In the genomic region with DNA sequence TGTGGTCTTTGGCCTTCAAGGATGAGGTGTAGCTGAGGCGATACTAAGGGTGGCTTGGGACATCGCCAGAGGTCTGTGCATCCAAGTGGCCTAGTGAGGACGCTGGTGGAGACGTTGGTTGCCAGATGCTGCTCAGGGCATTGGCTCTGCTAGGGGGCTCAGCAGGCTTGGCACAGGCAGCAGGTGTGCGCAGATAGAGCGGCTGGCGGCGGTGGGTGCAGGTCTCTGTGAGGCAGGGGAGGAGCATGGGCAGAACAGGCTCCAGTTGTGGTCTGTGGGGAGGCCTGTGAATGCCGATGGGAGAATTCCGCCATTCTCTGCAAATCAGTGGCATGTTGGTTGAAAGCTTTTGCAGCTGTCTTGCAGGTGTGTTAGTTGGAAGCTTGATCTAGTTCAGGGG, we compare ENCODE assay signal across 13 cellular contexts. TPM values are rescaled to one million over a fixed set of nuclear protein-coding genes. Genes with fewer than 3 reads are reported as not detected.
DNase-seq lines count a peak whose midpoint lies in the region; ATAC-seq and TF ChIP-seq lines count a peak whose summit lies in the region.
"Had no signal": no experiment of that assay in that cellular context is flagged by ENCODE, and none has a peak within 500 bp of the region (broad histone marks: within the 10 kb centered on the region; RNA-seq: fewer than 3 reads in every experiment).

No MANE protein-coding gene starts in this region.

- H3K27me3 Mint-ChIP-seq in CD4-positive, alpha-beta memory T cell: no peaks in the 10 kb centered on the region
- no peaks in the 10 kb centered on the region for H3K27me3 Mint-ChIP-seq in natural killer cell treated with Interleukin-12 subunit alpha and Interleukin-12 subunit beta and Interleukin-15 and Interleukin-18, amount 100 ng/mL, for 72 hours

- H3K27ac Mint-ChIP-seq in CD4-positive, alpha-beta memory T cell: peak overlapping the region; percentile 48 to 89 (median 61)
- H3K27ac Mint-ChIP-seq in natural killer cell treated with Interleukin-12 subunit alpha and Interleukin-12 subunit beta and Interleukin-15 and Interleukin-18, amount 100 ng/mL, for 72 hours: peak overlapping the region; percentile 17 to 82

- POLR2A ChIA-PET in CD4-positive, alpha-beta memory T cell (lab: Charles Lee; ENCODE audit: partially characterized antibody): interaction anchor here (0.6 kb wide), 2 partner anchors 20 to 33 kb away, joined by 3 read pairs; no protein-coding TSS in a partner anchor

- CTCF ChIA-PET in CD4-positive, alpha-beta memory T cell (lab: Charles Lee; ENCODE audit: partially characterized antibody): interaction anchor here (0.7 to 1.8 kb wide), 3 partner anchors 25 to 128 kb away, joined by 3 to 5 read pairs (median 3); no protein-coding TSS in a partner anchor

- no peaks in the 10 kb centered on the region for H3K9me3 ChIP-seq in CD4-positive, alpha-beta memory T cell (ENCODE audit: control insufficient read depth in 1 of 2, low read length in 2 of 2)
- no peaks in the 10 kb centered on the region for H3K9me3 ChIP-seq in breast epithelium

- H3K4me3 ChIP-seq in CD4-positive, alpha-beta memory T cell (ENCODE audit: low read length in 2 of 2): no peak overlapping the region
- H3K4me3 ChIP-seq in NB4 (ENCODE audit: low read depth, low read length): no peak overlapping the region
- peak overlapping the region in 1 of 3 donors; percentile 1 for H3K4me3 ChIP-seq in breast epithelium
- H3K4me3 ChIP-seq: lung had no signal

- H3K27me3 ChIP-seq in CD4-positive, alpha-beta memory T cell (ENCODE audit: insufficient read depth, low read length): no peaks in the 10 kb centered on the region
- H3K27me3 ChIP-seq in breast epithelium: no peaks in the 10 kb centered on the region

- TF ChIP-seq CTCF in NB4 (IDR thresholded peaks at IDR 0.05; ENCODE audit: low read depth, low read length): no peak
- TF ChIP-seq CTCF in breast epithelium (IDR thresholded peaks at IDR 0.05): no peak

- peaks cover 24 to 64% (median 40%) of the 10 kb centered on the region in 4 donors for H3K4me1 Mint-ChIP-seq in CD4-positive, alpha-beta memory T cell
- H3K4me1 Mint-ChIP-seq in natural killer cell treated with Interleukin-12 subunit alpha and Interleukin-12 subunit beta and Interleukin-15 and Interleukin-18, amount 100 ng/mL, for 72 hours (ENCODE audit: low read depth in 2 of 2): peaks cover 30 to 38% of the 10 kb centered on the region in 2 donors

- peaks cover 0 to 2% (median 0%) of the 10 kb centered on the region in 8 donors for H3K9me3 Mint-ChIP-seq in CD4-positive, alpha-beta memory T cell
- no peaks in the 10 kb centered on the region for H3K9me3 Mint-ChIP-seq in natural killer cell treated with Interleukin-12 subunit alpha and Interleukin-12 subunit beta and Interleukin-15 and Interleukin-18, amount 100 ng/mL, for 72 hours

- ATAC-seq in natural killer cell treated with Interleukin-12 subunit alpha and Interleukin-12 subunit beta and Interleukin-15 and Interleukin-18, amount 100 ng/mL, for 72 hours: peak in 1 of 2 donors; percentile 22
- no peak for ATAC-seq in GM21360 (IDR thresholded peaks at IDR 0.05; ENCODE audit: unreplicated experiment)

- H3K36me3 Mint-ChIP-seq in CD4-positive, alpha-beta memory T cell: peaks cover 34 to 77% of the 10 kb centered on the region in 2 donors
- peaks cover 14% of the 10 kb centered on the region for H3K36me3 Mint-ChIP-seq in natural killer cell treated with Interleukin-12 subunit alpha and Interleukin-12 subunit beta and Interleukin-15 and Interleukin-18, amount 100 ng/mL, for 72 hours

- H3K27ac ChIP-seq in CD4-positive, alpha-beta memory T cell (ENCODE audit: low read depth, low read length): no peak overlapping the region
- H3K27ac ChIP-seq in breast epithelium: peak overlapping the region; percentile 13 to 19

- peak; percentile 21 for TF ChIP-seq POLR2A in NB4 (IDR thresholded peaks at IDR 0.05; ENCODE audit: extremely low read depth, insufficient read length)
- TF ChIP-seq POLR2A in breast epithelium (IDR thresholded peaks at IDR 0.05): no peak

- H3K4me3 Mint-ChIP-seq in CD4-positive, alpha-beta memory T cell: peak overlapping the region in 3 of 8 donors; percentile 6 to 18 (median 15)
- H3K4me3 Mint-ChIP-seq in natural killer cell treated with Interleukin-12 subunit alpha and Interleukin-12 subunit beta and Interleukin-15 and Interleukin-18, amount 100 ng/mL, for 72 hours: no peak overlapping the region

- peaks cover 36% of the 10 kb centered on the region for H3K4me1 ChIP-seq in CD4-positive, alpha-beta memory T cell (ENCODE audit: insufficient read depth, low read length)
- H3K4me1 ChIP-seq in breast epithelium: peaks cover 3 to 8% of the 10 kb centered on the region in 2 donors

- no peak for DNase-seq in CD4-positive, alpha-beta memory T cell
- DNase-seq in NB4 (ENCODE audit: low read depth) (no peak), breast epithelium (ENCODE audit: low spot score in 2 of 2) (no peak), NCI-H146 treated with DMSO at 0.1 percent for 48 hours (lab: John Stamatoyannopoulos, UW; ENCODE audit: unreplicated experiment) (no peak), iPS-NIHi11 (ENCODE audit: low spot score) (no peak)
- no peak for DNase-seq in natural killer cell treated with Interleukin-12 subunit alpha and Interleukin-12 subunit beta and Interleukin-15 and Interleukin-18, amount 100 ng/mL, for 72 hours (ENCODE audit: low spot score)
- no peak for DNase-seq in effector CD8-positive, alpha-beta T cell (lab: John Stamatoyannopoulos, UW)
- DNase-seq: C1 segment of cervical spinal cord; NCI-H2171; OCI-M1; stimulated activated CD4-positive, alpha-beta T cell treated with anti-CD3 and anti-CD28 coated beads, Interleukin-4, amount 100 ng/mL, for 1 hour had no signal

- intact Hi-C loops in CD4-positive, alpha-beta memory T cell (cut with micrococcal nuclease): no loop called here
- intact Hi-C loops in breast epithelium (cut with DNase I; ENCODE audit: low total_unique reads): no loop called here

- peaks cover 76% of the 10 kb centered on the region for H3K36me3 ChIP-seq in CD4-positive, alpha-beta memory T cell (ENCODE audit: insufficient read depth, low read length)
- H3K36me3 ChIP-seq in breast epithelium: peaks cover 3% of the 10 kb centered on the region

RNA-seq across cellular contexts. Expression of a gene that starts 21.2 kb away (rescaled TPM):
- total RNA-seq in CD4-positive, alpha-beta memory T cell: 1 to 10 TPM; 2.3 to 2.6 TPM
- not detected for polyA plus RNA-seq in CD4-positive, alpha-beta memory T cell
- under 1 TPM; 0.16 to 0.73 (median 0.33) TPM for total RNA-seq in breast epithelium
- total RNA-seq in natural killer cell treated with Interleukin-12 subunit alpha and Interleukin-12 subunit beta and Interleukin-15 and Interleukin-18, amount 100 ng/mL, for 72 hours: 1 to 10 TPM; 1.5 to 2.0 TPM

RNA-seq across cellular contexts. Expression of a gene that starts 32.8 kb away (rescaled TPM):
- total RNA-seq in CD4-positive, alpha-beta memory T cell: 10 to 100 TPM; 45.1 to 50.4 TPM
- polyA plus RNA-seq in CD4-positive, alpha-beta memory T cell: 10 to 100 TPM in 1 of 2 donors, 1 to 10 TPM in 1; 9.5 to 25.8 TPM
- 10 to 100 TPM in 1 of 3 donors, 1 to 10 TPM in 2; 7.4 to 13.5 (median 7.5) TPM for total RNA-seq in breast epithelium
- 10 to 100 TPM; 15.5 to 16.8 TPM for total RNA-seq in natural killer cell treated with Interleukin-12 subunit alpha and Interleukin-12 subunit beta and Interleukin-15 and Interleukin-18, amount 100 ng/mL, for 72 hours

RNA-seq across cellular contexts. Expression of a gene that starts 36.4 kb away (rescaled TPM):
- total RNA-seq in CD4-positive, alpha-beta memory T cell: 100 to 1,000 TPM; 197 to 199 TPM
- polyA plus RNA-seq in CD4-positive, alpha-beta memory T cell: 100 to 1,000 TPM; 206 to 245 TPM
- 100 to 1,000 TPM in 2 of 3 donors, 10 to 100 TPM in 1; 84.8 to 153 (median 116) TPM for total RNA-seq in breast epithelium
- total RNA-seq in natural killer cell treated with Interleukin-12 subunit alpha and Interleukin-12 subunit beta and Interleukin-15 and Interleukin-18, amount 100 ng/mL, for 72 hours: 100 to 1,000 TPM; 259 to 373 TPM
